In genomic region chr22:24008381-24009226, GRCh38 we compare ENCODE assay signal across 20 cellular contexts. TPM values are rescaled to one million over a fixed set of nuclear protein-coding genes. Genes with fewer than 3 reads are reported as not detected.
DNase-seq lines count a peak whose midpoint lies in the region; ATAC-seq, FAIRE-seq and TF ChIP-seq lines count a peak whose summit lies in the region.
"Had no signal": no experiment of that assay in that cellular context is flagged by ENCODE, and none has a peak within 500 bp of the region (broad histone marks: within the 10 kb centered on the region; RNA-seq: fewer than 3 reads in every experiment).

No MANE protein-coding gene starts in this region.

- FAIRE-seq in K562 (lab: Jason Lieb, UNC) = no peak

- H4K5ac ChIP-seq in IMR-90 (ENCODE audit: low read depth, low read length) = no peak overlapping the region

- no peak overlapping the region for H2AFZ ChIP-seq in IMR-90 (replicated peaks; ENCODE audit: low read length, poor library complexity)
- 0 out of 2 replicates have a peak overlapping the region, but pooled peaks have one; percentile 18 for H2AFZ ChIP-seq in K562 (ENCODE audit: low read depth, low read length)
- H2AFZ ChIP-seq: PC-9 had no signal

- no peak for TF ChIP-seq EP300 in K562 (IDR thresholded peaks at IDR 0.05; ENCODE audit: low read length)

- H3K27me3 Mint-ChIP-seq in progenitor cell of endocrine pancreas = peaks cover 3% of the 10 kb centered on the region
- H3K27me3 Mint-ChIP-seq in stimulated activated naive CD8-positive, alpha-beta T cell treated with anti-CD3 and anti-CD28 coated beads, Interleukin-15, amount 100 ng/mL, for 72 hours = no peaks in the 10 kb centered on the region

- H2BK15ac ChIP-seq in IMR-90 (ENCODE audit: low read depth, low read length) = no peak overlapping the region

- H3K36me3 ChIP-seq in IMR-90 (ENCODE audit: control insufficient read depth, insufficient read depth, low read length) (no peaks in the 10 kb centered on the region), K562 (ENCODE audit: control insufficient read depth, insufficient read depth, low read length) (no peaks in the 10 kb centered on the region; the same call in 2 of the 3 replicates)
- H3K36me3 ChIP-seq: BE2C had no signal

- H2BK5ac ChIP-seq in IMR-90 (ENCODE audit: low read depth, low read length, poor library complexity, severe bottlenecking) = no peak overlapping the region

- TF ChIP-seq POLR2A in IMR-90 (IDR thresholded peaks at IDR 0.05; ENCODE audit: low read depth, low read length) (no peak), K562 (conservative IDR thresholded peaks at IDR 0.05) (no peak)

- ATAC-seq in IMR-90 (ENCODE audit: low read depth) (no peak), K562 (no peak)
- ATAC-seq in stimulated activated naive CD8-positive, alpha-beta T cell treated with anti-CD3 and anti-CD28 coated beads, Interleukin-15, amount 100 ng/mL, for 72 hours = no peak

- no peak for TF ChIP-seq CTCF in IMR-90 (conservative IDR thresholded peaks at IDR 0.05; ENCODE audit: low read depth, low read length)
- no peak for TF ChIP-seq CTCF in K562 (IDR thresholded peaks at IDR 0.05 in 2 of 3, conservative IDR thresholded peaks at IDR 0.05 in 1 of 3; ENCODE audit: insufficient read depth in 2 of 3, low read depth in 1 of 3, low read length in 3 of 3)
- TF ChIP-seq CTCF in progenitor cell of endocrine pancreas (IDR thresholded peaks at IDR 0.05; ENCODE audit: unreplicated experiment) = no peak

- H3K23ac ChIP-seq in IMR-90 (ENCODE audit: low read depth, low read length) = no peak overlapping the region

- BruUV-seq in IMR-90 (replicated peaks; lab: Mats Ljungman, UMichigan) (no TSS peak), K562 (replicated peaks; lab: Mats Ljungman, UMichigan) (no TSS peak)

- H3K9ac ChIP-seq in IMR-90 (ENCODE audit: low read depth, low read length) (no peak overlapping the region), K562 (ENCODE audit: insufficient read depth in 1 of 2, low read depth in 2 of 2, low read length in 2 of 2) (no peak overlapping the region)

- intact Hi-C loops in IMR-90 (cut with micrococcal nuclease) = no loop called here
- intact Hi-C loops in K562 (cut with micrococcal nuclease) = no loop called here

- no peak overlapping the region for H2BK20ac ChIP-seq in IMR-90 (ENCODE audit: low read depth, low read length)

- H3K18ac ChIP-seq in IMR-90 (ENCODE audit: low read depth, low read length) = no peak overlapping the region

- H3K27ac ChIP-seq in IMR-90 (ENCODE audit: insufficient read depth, low read length) (no peak overlapping the region), K562 (ENCODE audit: extremely low read depth, low read depth, low read length) (no peak overlapping the region)
- H3K27ac ChIP-seq: PC-9 had no signal

- H3K4me1 ChIP-seq in IMR-90 (ENCODE audit: control insufficient read depth, insufficient read depth, low read length) (peaks cover 3% of the 10 kb centered on the region; the same call in 1 of the 2 replicates), K562 (replicated peaks in 1 of 2; ENCODE audit: control insufficient read depth in 2 of 2, insufficient read depth in 2 of 2, low read length in 2 of 2) (peaks cover 18 to 21% of the 10 kb centered on the region in 2 experiments; a peak in 4 of 5 replicates)
- H3K4me1 ChIP-seq: BE2C had no signal

- peaks cover 25% of the 10 kb centered on the region for H3K79me2 ChIP-seq in K562 (ENCODE audit: control insufficient read depth, insufficient read depth, low read length)

- peaks cover 3% of the 10 kb centered on the region; the same call in 1 of the 2 replicates for H3K9me1 ChIP-seq in IMR-90 (ENCODE audit: insufficient read depth, low read length)
- H3K9me1 ChIP-seq in K562 (ENCODE audit: control insufficient read depth, insufficient read depth, low read length) = no peaks in the 10 kb centered on the region

- no peak overlapping the region for H2BK120ac ChIP-seq in IMR-90 (ENCODE audit: low read depth, low read length)

- dilution Hi-C loops in IMR-90 (cut with HindIII; ENCODE audit: low sequenced_read_pairs, unreplicated experiment) = no loop called here

- H2AK5ac ChIP-seq in IMR-90 (ENCODE audit: low read depth, low read length) = no peak overlapping the region

- peaks cover 21% of the 10 kb centered on the region for H3K4me1 Mint-ChIP-seq in progenitor cell of endocrine pancreas (ENCODE audit: low read depth)
- H3K4me1 Mint-ChIP-seq in stimulated activated naive CD8-positive, alpha-beta T cell treated with anti-CD3 and anti-CD28 coated beads, Interleukin-15, amount 100 ng/mL, for 72 hours = peaks cover 14% of the 10 kb centered on the region

- H3K56ac ChIP-seq in IMR-90 (ENCODE audit: extremely low read depth, insufficient read depth, low read length) = no peak overlapping the region

- no peaks in the 10 kb centered on the region for H3K36me3 Mint-ChIP-seq in progenitor cell of endocrine pancreas (ENCODE audit: insufficient read depth)

- H3K4me3 Mint-ChIP-seq in progenitor cell of endocrine pancreas (ENCODE audit: low read depth) = no peak overlapping the region
- H3K4me3 Mint-ChIP-seq in stimulated activated naive CD8-positive, alpha-beta T cell treated with anti-CD3 and anti-CD28 coated beads, Interleukin-15, amount 100 ng/mL, for 72 hours = no peak overlapping the region
- H3K4me3 Mint-ChIP-seq: H9, HFFc6 had no signal

- no peak overlapping the region for H4K8ac ChIP-seq in IMR-90 (ENCODE audit: low read depth in 2 of 2, low read length in 2 of 2)

- H3K4me3 ChIP-seq in IMR-90 (ENCODE audit: insufficient read depth, low read depth, low read length) = no peak overlapping the region
- H3K4me3 ChIP-seq in K562 = no peak overlapping the region
- H3K4me3 ChIP-seq: PC-9 had no signal

- no peak overlapping the region for H2AK9ac ChIP-seq in IMR-90 (replicated peaks; ENCODE audit: low read depth, low read length, poor library complexity)

- no peak for TF ChIP-seq RAD21 in IMR-90 (IDR thresholded peaks at IDR 0.05; ENCODE audit: low read length)
- no peak for TF ChIP-seq RAD21 in K562 (CRISPR knock-in tag; conservative IDR thresholded peaks at IDR 0.05 in 1 of 2, IDR thresholded peaks at IDR 0.05 in 1 of 2)

- POLR2A ChIA-PET in IMR-90 (lab: Charles Lee; ENCODE audit: unreplicated experiment) (no interaction called here), K562 (lab: Yijun Ruan, JAX) (interaction anchor here (0.7 kb wide), 1 partner anchor 21 kb away, joined by 3 read pairs; no protein-coding TSS in a partner anchor)

- H3K4ac ChIP-seq in IMR-90 (ENCODE audit: low read depth, low read length) = no peak overlapping the region

- no peak overlapping the region for H4K91ac ChIP-seq in IMR-90 (ENCODE audit: insufficient read depth, low read depth, low read length)

- peak overlapping the region; percentile 10 for H3K27ac Mint-ChIP-seq in progenitor cell of endocrine pancreas
- H3K27ac Mint-ChIP-seq in stimulated activated naive CD8-positive, alpha-beta T cell treated with anti-CD3 and anti-CD28 coated beads, Interleukin-15, amount 100 ng/mL, for 72 hours = no peak overlapping the region
- H3K27ac Mint-ChIP-seq: HFFc6 had no signal

- peaks cover 9 to 19% of the 10 kb centered on the region in 2 experiments for H3K79me1 ChIP-seq in IMR-90 (ENCODE audit: low read depth in 1 of 2, low read length in 2 of 2)

- no peak overlapping the region for H3K14ac ChIP-seq in IMR-90 (replicated peaks; ENCODE audit: low read depth, low read length)

- H3K9me3 ChIP-seq in IMR-90 (ENCODE audit: control insufficient read depth, insufficient read depth, low read length) (no peaks in the 10 kb centered on the region), K562 (replicated peaks; ENCODE audit: control insufficient read depth, insufficient read depth, low read depth, low read length) (peaks cover 3% of the 10 kb centered on the region; the same call in 1 of the 2 replicates)
- H3K9me3 ChIP-seq: BE2C had no signal

- H3K9me3 Mint-ChIP-seq in progenitor cell of endocrine pancreas (ENCODE audit: low read depth) = peaks cover 4% of the 10 kb centered on the region
- no peaks in the 10 kb centered on the region for H3K9me3 Mint-ChIP-seq in stimulated activated naive CD8-positive, alpha-beta T cell treated with anti-CD3 and anti-CD28 coated beads, Interleukin-15, amount 100 ng/mL, for 72 hours
- H3K9me3 Mint-ChIP-seq: HFFc6 had no signal

- DNase-seq in IMR-90 = no peak
- no peak for DNase-seq in K562 (ENCODE audit: extremely low read depth in 1 of 4, low spot score in 3 of 4)
- no peak for DNase-seq in progenitor cell of endocrine pancreas (ENCODE audit: low spot score, unreplicated experiment)
- DNase-seq in NCI-H524 treated with DMSO at 0.1 percent for 48 hours (lab: John Stamatoyannopoulos, UW) = no peak
- DNase-seq in stimulated activated naive CD8-positive, alpha-beta T cell treated with anti-CD3 and anti-CD28 coated beads, Interleukin-15, amount 100 ng/mL, for 72 hours = no peak
- DNase-seq: BE2C, DMS79, H9, HFFc6, KBM-7, NCI-H1092 treated with DMSO at 0.1 percent for 48 hours, NCI-H146, NCI-H2029, NCI-H2227 treated with DMSO at 0.1 percent for 48 hours, NCI-H510A, NCI-H748 treated with DMSO at 0.1 percent for 48 hours, PC-9, RPMI8226, SHP77 had no signal

- H4K20me1 ChIP-seq in IMR-90 (ENCODE audit: insufficient read depth, low read length) (peaks cover 4% of the 10 kb centered on the region; the same call in 1 of the 2 replicates), K562 (replicated peaks; ENCODE audit: control insufficient read depth, insufficient read depth, low read length) (no peaks in the 10 kb centered on the region)

- no peak overlapping the region for H3K4me2 ChIP-seq in IMR-90 (ENCODE audit: low read depth, low read length)
- no peak overlapping the region for H3K4me2 ChIP-seq in K562 (ENCODE audit: insufficient read depth, low read length)
- H3K4me2 ChIP-seq: PC-9 had no signal

- no peaks in the 10 kb centered on the region; the same call in 1 of the 2 replicates for H3K27me3 ChIP-seq in IMR-90 (ENCODE audit: control insufficient read depth, insufficient read depth, low read length)
- no peaks in the 10 kb centered on the region for H3K27me3 ChIP-seq in K562 (ENCODE audit: control insufficient read depth in 2 of 2, insufficient read depth in 2 of 2, low read length in 2 of 2)
- H3K27me3 ChIP-seq: BE2C had no signal

- WGBS in IMR-90 (ENCODE audit: extremely low coverage in 2 of 2, insufficient read length in 1 of 2), 2 experiments = 20% methylated on average over 1 of the region's 6 CpGs; no CpG with 5 or more reads in 1 of the 2 experiments
- WGBS in K562 (ENCODE audit: insufficient coverage, low coverage, missing lambda C conversion rate) = 36% methylated on average over 6 of the region's 6 CpGs

- in situ Hi-C loops in IMR-90 (cut with MboI; ENCODE audit: low sequenced_read_pairs) = no loop called here
- in situ Hi-C loops in K562 (cut with MboI) = loop anchor here (5.0 kb wide), 1 partner anchor 71 kb away; no protein-coding TSS in a partner anchor

- CTCF ChIA-PET in IMR-90 (lab: Yijun Ruan, JAX) = interaction anchor here (0.6 kb wide), 1 partner anchor 120 kb away, joined by 3 read pairs; no protein-coding TSS in a partner anchor
- CTCF ChIA-PET in K562 (lab: Yijun Ruan, JAX; ENCODE audit: low intra/inter-chr PET ratio) = no interaction called here

RNA-seq across cellular contexts. Expression of gene CABIN1, which starts 2.5 kb away (rescaled TPM):
- 21.3 and 21.4 TPM in 2 replicates for total RNA-seq in IMR-90 (2012; rRNA removed)
- 23.3 and 27.6 TPM in 2 replicates for polyA plus RNA-seq in IMR-90 (2012; rRNA removed)
- 15.0 and 15.4 TPM in 2 replicates for polyA plus RNA-seq in IMR-90 (2012; cell fraction: cytosol; rRNA removed)
- polyA plus RNA-seq in IMR-90 (2012; cell fraction: nucleus; rRNA removed; ENCODE audit: low replicate concordance) = 67.4 and 133 TPM in 2 replicates
- total RNA-seq in K562 (2011; cell fraction: chromatin; rRNA removed; ENCODE audit: low replicate concordance) = 158 and 241 TPM in 2 replicates
- 103 and 108 TPM in 2 replicates for total RNA-seq in K562 (2011; cell fraction: nucleolus; rRNA removed)
- 85.7 and 91.6 TPM in 2 replicates for total RNA-seq in K562 (2011; cell fraction: nucleoplasm; rRNA removed)
- 32.2 and 46.2 TPM in 2 replicates for total RNA-seq in K562 (2014; rRNA removed)
- total RNA-seq in K562 (2014; rRNA removed; fragmentation: Illumina TruSeq; extraction: Trizol) = 20.6 and 20.9 TPM in 2 replicates
- 21.3 and 24.2 TPM in 2 replicates for total RNA-seq in K562 (2015; rRNA removed; fragmentation: Illumina TruSeq; extraction: Trizol)
- 55.1 and 60.9 TPM in 2 replicates for total RNA-seq in K562 (2021)
- polyA plus RNA-seq in K562 (2011; rRNA removed) = 6.8 and 10.6 TPM in 2 replicates
- 9.2 and 11.7 TPM in 2 replicates for polyA plus RNA-seq in K562 (2011; cell fraction: cytosol; rRNA removed)
- 32.0 and 42.8 TPM in 2 replicates for polyA plus RNA-seq in K562 (2011; cell fraction: nucleus; rRNA removed)
- 35.2 and 37.2 TPM in 2 replicates for polyA plus RNA-seq in K562 (2012)
- polyA plus RNA-seq in K562 (2014; fragmentation: Illumina TruSeq; extraction: Trizol) = 33.2 and 33.9 TPM in 2 replicates
- polyA plus RNA-seq in K562 (2014; fragmentation: Nextera tagmentation; extraction: Ambion mirVana) = 1 to 10 TPM; 4.2 to 4.7 TPM
- polyA plus RNA-seq in K562 (2014; rRNA removed) = 17.7 and 19.3 TPM in 2 replicates
- 24.5 and 24.8 TPM in 2 replicates for polyA minus RNA-seq in K562 (2011; rRNA and poly(A)+ RNA removed)
- polyA minus RNA-seq in K562 (2011; cell fraction: cytosol; rRNA and poly(A)+ RNA removed) = 32.0 and 42.5 TPM in 2 replicates
- polyA minus RNA-seq in K562 (2011; cell fraction: nucleus; rRNA and poly(A)+ RNA removed) = 32.0 and 41.9 TPM in 2 replicates
- 91.4 and 102 TPM in 2 replicates for total RNA-seq in progenitor cell of endocrine pancreas

RNA-seq across cellular contexts. Expression of gene GSTT4, which starts 3.4 kb away (rescaled TPM):
- total RNA-seq in IMR-90 (2012; rRNA removed) = not detected in 2 replicates
- polyA plus RNA-seq in IMR-90 (2012; rRNA removed) = not detected in 2 replicates
- not detected in 2 replicates for polyA plus RNA-seq in IMR-90 (2012; cell fraction: cytosol; rRNA removed)
- polyA plus RNA-seq in IMR-90 (2012; cell fraction: nucleus; rRNA removed; ENCODE audit: low replicate concordance) = not detected in 2 replicates
- total RNA-seq in K562 (2011; cell fraction: chromatin; rRNA removed; ENCODE audit: low replicate concordance) = not detected in 2 replicates
- not detected in 2 replicates for total RNA-seq in K562 (2011; cell fraction: nucleolus; rRNA removed)
- total RNA-seq in K562 (2011; cell fraction: nucleoplasm; rRNA removed) = not detected in 2 replicates
- not detected in 2 replicates for total RNA-seq in K562 (2014; rRNA removed)
- total RNA-seq in K562 (2014; rRNA removed; fragmentation: Illumina TruSeq; extraction: Trizol) = not detected in 2 replicates
- total RNA-seq in K562 (2015; rRNA removed; fragmentation: Illumina TruSeq; extraction: Trizol) = not detected in 2 replicates
- total RNA-seq in K562 (2021) = not detected in 2 replicates
- not detected in 2 replicates for polyA plus RNA-seq in K562 (2011; rRNA removed)
- not detected in 2 replicates for polyA plus RNA-seq in K562 (2011; cell fraction: cytosol; rRNA removed)
- not detected in 2 replicates for polyA plus RNA-seq in K562 (2011; cell fraction: nucleus; rRNA removed)
- not detected in 2 replicates for polyA plus RNA-seq in K562 (2012)
- polyA plus RNA-seq in K562 (2014; fragmentation: Illumina TruSeq; extraction: Trizol) = not detected in 2 replicates
- polyA plus RNA-seq in K562 (2014; fragmentation: Nextera tagmentation; extraction: Ambion mirVana) = not detected
- not detected in 2 replicates for polyA plus RNA-seq in K562 (2014; rRNA removed)
- not detected in 2 replicates for polyA minus RNA-seq in K562 (2011; rRNA and poly(A)+ RNA removed)
- not detected in 2 replicates for polyA minus RNA-seq in K562 (2011; cell fraction: cytosol; rRNA and poly(A)+ RNA removed)
- not detected in 2 replicates for polyA minus RNA-seq in K562 (2011; cell fraction: nucleus; rRNA and poly(A)+ RNA removed)
- not detected in 2 replicates for total RNA-seq in progenitor cell of endocrine pancreas
- total RNA-seq: A673, H9, HFFc6, PC-9 had no signal

RNA-seq across cellular contexts. Expression of gene GSTT2, which starts 28.7 kb away (rescaled TPM):
- total RNA-seq in IMR-90 (2012; rRNA removed) = 1.1 and 1.4 TPM in 2 replicates
- 4.6 and 6.9 TPM in 2 replicates for polyA plus RNA-seq in IMR-90 (2012; rRNA removed)
- 3.3 and 6.2 TPM in 2 replicates for polyA plus RNA-seq in IMR-90 (2012; cell fraction: cytosol; rRNA removed)
- 22.6 and 30.9 TPM in 2 replicates for polyA plus RNA-seq in IMR-90 (2012; cell fraction: nucleus; rRNA removed; ENCODE audit: low replicate concordance)
- not detected in 2 replicates for total RNA-seq in K562 (2011; cell fraction: chromatin; rRNA removed; ENCODE audit: low replicate concordance)
- not detected in 2 replicates for total RNA-seq in K562 (2011; cell fraction: nucleolus; rRNA removed)
- not detected in 2 replicates for total RNA-seq in K562 (2011; cell fraction: nucleoplasm; rRNA removed)
- not detected in 2 replicates for total RNA-seq in K562 (2014; rRNA removed)
- not detected in 2 replicates for total RNA-seq in K562 (2014; rRNA removed; fragmentation: Illumina TruSeq; extraction: Trizol)
- total RNA-seq in K562 (2015; rRNA removed; fragmentation: Illumina TruSeq; extraction: Trizol) = not detected in 2 replicates
- not detected in 2 replicates for total RNA-seq in K562 (2021)
- not detected in 2 replicates for polyA plus RNA-seq in K562 (2011; rRNA removed)
- not detected in 2 replicates for polyA plus RNA-seq in K562 (2011; cell fraction: cytosol; rRNA removed)
- not detected in 2 replicates for polyA plus RNA-seq in K562 (2011; cell fraction: nucleus; rRNA removed)
- not detected in 2 replicates for polyA plus RNA-seq in K562 (2012)
- polyA plus RNA-seq in K562 (2014; fragmentation: Illumina TruSeq; extraction: Trizol) = not detected in 2 replicates
- polyA plus RNA-seq in K562 (2014; fragmentation: Nextera tagmentation; extraction: Ambion mirVana) = not detected
- polyA plus RNA-seq in K562 (2014; rRNA removed) = not detected in 2 replicates
- polyA minus RNA-seq in K562 (2011; rRNA and poly(A)+ RNA removed) = not detected in 2 replicates
- not detected in 2 replicates for polyA minus RNA-seq in K562 (2011; cell fraction: cytosol; rRNA and poly(A)+ RNA removed)
- polyA minus RNA-seq in K562 (2011; cell fraction: nucleus; rRNA and poly(A)+ RNA removed) = not detected in 2 replicates
- total RNA-seq in progenitor cell of endocrine pancreas = 0.47 and 0.60 TPM in 2 replicates
- total RNA-seq: A673 had no signal

RNA-seq across cellular contexts. Expression of gene DDT, which starts 34.4 kb away (rescaled TPM):
- 54.8 and 58.9 TPM in 2 replicates for total RNA-seq in IMR-90 (2012; rRNA removed)
- polyA plus RNA-seq in IMR-90 (2012; rRNA removed) = 151 and 221 TPM in 2 replicates
- polyA plus RNA-seq in IMR-90 (2012; cell fraction: cytosol; rRNA removed) = 150 and 244 TPM in 2 replicates
- polyA plus RNA-seq in IMR-90 (2012; cell fraction: nucleus; rRNA removed; ENCODE audit: low replicate concordance) = 63.2 and 108 TPM in 2 replicates
- 42.1 and 59.0 TPM in 2 replicates for total RNA-seq in K562 (2011; cell fraction: chromatin; rRNA removed; ENCODE audit: low replicate concordance)
- 56.4 and 60.1 TPM in 2 replicates for total RNA-seq in K562 (2011; cell fraction: nucleolus; rRNA removed)
- 58.1 and 60.2 TPM in 2 replicates for total RNA-seq in K562 (2011; cell fraction: nucleoplasm; rRNA removed)
- total RNA-seq in K562 (2014; rRNA removed) = 173 and 205 TPM in 2 replicates
- 63.2 and 65.8 TPM in 2 replicates for total RNA-seq in K562 (2014; rRNA removed; fragmentation: Illumina TruSeq; extraction: Trizol)
- total RNA-seq in K562 (2015; rRNA removed; fragmentation: Illumina TruSeq; extraction: Trizol) = 48.4 and 61.0 TPM in 2 replicates
- total RNA-seq in K562 (2021) = 127 and 136 TPM in 2 replicates
- 159 and 170 TPM in 2 replicates for polyA plus RNA-seq in K562 (2011; rRNA removed)
- polyA plus RNA-seq in K562 (2011; cell fraction: cytosol; rRNA removed) = 165 and 353 TPM in 2 replicates
- 140 and 197 TPM in 2 replicates for polyA plus RNA-seq in K562 (2011; cell fraction: nucleus; rRNA removed)
- polyA plus RNA-seq in K562 (2012) = 120 and 196 TPM in 2 replicates
- polyA plus RNA-seq in K562 (2014; fragmentation: Illumina TruSeq; extraction: Trizol) = 24.0 and 45.8 TPM in 2 replicates
- 10 to 100 TPM; 25.0 to 31.8 TPM for polyA plus RNA-seq in K562 (2014; fragmentation: Nextera tagmentation; extraction: Ambion mirVana)
- 209 and 281 TPM in 2 replicates for polyA plus RNA-seq in K562 (2014; rRNA removed)
- polyA minus RNA-seq in K562 (2011; rRNA and poly(A)+ RNA removed) = 16.1 and 17.2 TPM in 2 replicates
- 30.7 and 47.4 TPM in 2 replicates for polyA minus RNA-seq in K562 (2011; cell fraction: cytosol; rRNA and poly(A)+ RNA removed)
- polyA minus RNA-seq in K562 (2011; cell fraction: nucleus; rRNA and poly(A)+ RNA removed) = 18.3 and 21.0 TPM in 2 replicates
- total RNA-seq in progenitor cell of endocrine pancreas = 93.3 and 102 TPM in 2 replicates

RNA-seq across cellular contexts. Expression of gene DDTL, which starts 41.9 kb away (rescaled TPM):
- total RNA-seq in IMR-90 (2012; rRNA removed) (0.36 and 0.83 TPM in 2 replicates), K562 (2014; rRNA removed) (0.59 and 0.94 TPM in 2 replicates), K562 (2014; rRNA removed; fragmentation: Illumina TruSeq; extraction: Trizol) (not detected in 2 replicates), K562 (2015; rRNA removed; fragmentation: Illumina TruSeq; extraction: Trizol) (not detected in 2 replicates), K562 (2021) (not detected in 2 replicates), progenitor cell of endocrine pancreas (not detected in 2 replicates)
- polyA plus RNA-seq in IMR-90 (2012; rRNA removed) (1.5 TPM in 2 replicates), K562 (2011; rRNA removed) (0.08 and 0.15 TPM in 2 replicates), K562 (2014; fragmentation: Illumina TruSeq; extraction: Trizol) (not detected in 2 replicates), K562 (2014; fragmentation: Nextera tagmentation; extraction: Ambion mirVana) (1 to 10 TPM in 1 of 2 experiments, under 1 TPM in 1; 0.87 to 1.7 TPM), K562 (2014; rRNA removed) (0.05 and 0.30 TPM in 2 replicates)
- 0.32 and 0.93 TPM in 2 replicates for polyA plus RNA-seq in IMR-90 (2012; cell fraction: cytosol; rRNA removed)
- 2.6 and 3.0 TPM in 2 replicates for polyA plus RNA-seq in IMR-90 (2012; cell fraction: nucleus; rRNA removed; ENCODE audit: low replicate concordance)
- 0.21 and 0.46 TPM in 2 replicates for total RNA-seq in K562 (2011; cell fraction: chromatin; rRNA removed; ENCODE audit: low replicate concordance)
- total RNA-seq in K562 (2011; cell fraction: nucleolus; rRNA removed) = 0.33 TPM in 1 of 2 replicates, not detected in the other
- total RNA-seq in K562 (2011; cell fraction: nucleoplasm; rRNA removed) = 0.37 TPM in 1 of 2 replicates, not detected in the other
- polyA plus RNA-seq in K562 (2011; cell fraction: cytosol; rRNA removed) = not detected in 2 replicates
- polyA plus RNA-seq in K562 (2011; cell fraction: nucleus; rRNA removed) = 0.17 and 0.20 TPM in 2 replicates
- 5.1 and 6.3 TPM in 2 replicates for polyA plus RNA-seq in K562 (2012)
- polyA minus RNA-seq in K562 (2011; rRNA and poly(A)+ RNA removed) = not detected in 2 replicates
- polyA minus RNA-seq in K562 (2011; cell fraction: cytosol; rRNA and poly(A)+ RNA removed) = not detected in 2 replicates
- polyA minus RNA-seq in K562 (2011; cell fraction: nucleus; rRNA and poly(A)+ RNA removed) = not detected in 2 replicates
- total RNA-seq: A673, H9, PC-9 had no signal
